In genomic region chr15:33137101-33137500, GRCh38 we compare ENCODE assay signal across 23 cellular contexts. TPM values are rescaled to one million over a fixed set of nuclear protein-coding genes. Genes with fewer than 3 reads are reported as not detected.
"Had no signal": no experiment of that assay in that cellular context is flagged by ENCODE, and none has a peak within 500 bp of the region (broad histone marks: within the 10 kb centered on the region; RNA-seq: fewer than 3 reads in every experiment).

No MANE protein-coding gene starts in this region.

- H3K4me3 Mint-ChIP-seq: immature natural killer cell; naive thymus-derived CD4-positive, alpha-beta T cell; nephron progenitor cell; stimulated activated naive B cell treated with anti-CD40 and anti-IgM and Interleukin-4, amounts not matched to agents 10 μg/mL and 1 μg/mL and 100 μg/mL, for 72 hours; stimulated activated naive CD8-positive, alpha-beta T cell treated with anti-CD3 and anti-CD28 coated beads, Interleukin-15, Interleukin-2, amounts not matched to agents 100 ng/mL and 50 ng/mL, for 24 hours had no signal

- H3K27ac ChIP-seq: pancreas, right lobe of liver, thoracic aorta, tibial nerve had no signal

- ATAC-seq: left colon; stimulated activated naive B cell treated with anti-CD40 and anti-IgM and Interleukin-4, amounts not matched to agents 10 μg/mL and 1 μg/mL and 100 μg/mL, for 72 hours had no signal

- H3K4me1 Mint-ChIP-seq: immature natural killer cell; stimulated activated naive B cell treated with anti-CD40 and anti-IgM and Interleukin-4, amounts not matched to agents 10 μg/mL and 1 μg/mL and 100 μg/mL, for 72 hours had no signal

- H3K27me3 ChIP-seq: dorsolateral prefrontal cortex, pancreas, right lobe of liver, tibial nerve had no signal

- H3K27ac Mint-ChIP-seq: immature natural killer cell; naive thymus-derived CD4-positive, alpha-beta T cell; nephron progenitor cell; stimulated activated naive B cell treated with anti-CD40 and anti-IgM and Interleukin-4, amounts not matched to agents 10 μg/mL and 1 μg/mL and 100 μg/mL, for 72 hours; stimulated activated naive CD8-positive, alpha-beta T cell treated with anti-CD3 and anti-CD28 coated beads, Interleukin-15, Interleukin-2, amounts not matched to agents 100 ng/mL and 50 ng/mL, for 24 hours had no signal

- H3K9me3 ChIP-seq: pancreas, right lobe of liver, thoracic aorta, tibial nerve had no signal

- DNase-seq: cerebellar nuclear complex; cortex of kidney; dorsolateral prefrontal cortex; effector CD4-positive, alpha-beta T cell; hypothalamus; immature natural killer cell; islet precursor cell; kidney glomerular epithelial cell; left colon; mammary epithelial cell; mesendoderm; midbrain; naive thymus-derived CD4-positive, alpha-beta T cell; nephron progenitor cell; pancreas; right lobe of liver; small intestine; stimulated activated CD4-positive, alpha-beta T cell treated with anti-CD3 and anti-CD28 coated beads, Interleukin-15, amount 100 ng/mL, for 24 hours; stimulated activated CD4-positive, alpha-beta T cell treated with anti-CD3 and anti-CD28 coated beads, Interleukin-2, amount 100 ng/mL, for 48 hours; stimulated activated naive B cell treated with anti-CD40 and anti-IgM and Interleukin-4, amounts not matched to agents 10 μg/mL and 1 μg/mL and 100 μg/mL, for 72 hours had no signal

- H3K36me3 ChIP-seq: pancreas, right lobe of liver, thoracic aorta, tibial nerve had no signal

- H3K4me1 ChIP-seq: pancreas had no signal

- H3K36me3 Mint-ChIP-seq: immature natural killer cell; naive thymus-derived CD4-positive, alpha-beta T cell; stimulated activated naive B cell treated with anti-CD40 and anti-IgM and Interleukin-4, amounts not matched to agents 10 μg/mL and 1 μg/mL and 100 μg/mL, for 72 hours had no signal

- H3K9me3 Mint-ChIP-seq: immature natural killer cell; naive thymus-derived CD4-positive, alpha-beta T cell; nephron progenitor cell; stimulated activated naive B cell treated with anti-CD40 and anti-IgM and Interleukin-4, amounts not matched to agents 10 μg/mL and 1 μg/mL and 100 μg/mL, for 72 hours; stimulated activated naive CD8-positive, alpha-beta T cell treated with anti-CD3 and anti-CD28 coated beads, Interleukin-15, Interleukin-2, amounts not matched to agents 100 ng/mL and 50 ng/mL, for 24 hours had no signal

- H3K4me3 ChIP-seq: pancreas, right lobe of liver, thoracic aorta, tibial nerve had no signal

RNA-seq across cellular contexts. Expression of gene FMN1, which starts 57.4 kb away (rescaled TPM):
- polyA plus RNA-seq: immature natural killer cell had no signal
